Comparison of ENCODE assay signal across 13 cellular contexts in the genomic region with DNA sequence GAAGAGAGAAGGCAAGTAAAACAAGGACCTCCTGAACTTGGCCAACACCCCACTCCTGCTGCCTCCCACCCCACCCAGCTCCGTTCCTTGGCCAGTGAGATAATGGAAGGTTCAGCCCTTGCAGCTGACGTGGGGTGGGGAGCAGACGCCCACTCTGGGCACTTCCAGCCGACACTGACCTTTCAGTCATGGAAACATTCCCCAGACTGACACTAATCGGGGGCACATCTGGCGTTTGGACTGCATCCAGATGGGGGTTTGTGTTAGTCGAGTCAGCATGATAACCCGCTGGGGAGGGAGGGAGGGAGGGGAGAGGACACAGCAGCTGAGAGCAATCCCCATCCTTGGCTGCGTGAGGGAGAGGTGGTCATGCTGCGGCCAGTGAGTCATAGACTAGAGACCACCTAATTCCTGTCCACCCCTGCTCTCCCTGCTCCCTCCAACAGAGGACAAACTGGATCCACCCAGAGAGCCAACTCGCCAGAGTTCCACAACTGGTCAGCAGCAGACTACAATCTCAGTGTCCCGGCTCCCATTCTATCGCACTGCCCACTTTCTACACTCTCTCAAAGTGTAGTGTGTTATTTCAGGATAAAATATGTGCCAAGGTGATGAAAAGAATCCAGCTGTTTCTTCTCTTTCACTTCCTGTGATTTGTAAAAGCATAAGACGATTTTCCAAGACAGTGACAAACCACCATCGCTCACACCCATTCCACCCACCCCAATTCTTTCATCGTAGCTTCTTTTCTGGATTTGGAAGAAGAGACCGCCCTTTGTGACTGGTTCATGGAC.
DNase-seq lines count a peak whose midpoint lies in the region; ATAC-seq and TF ChIP-seq lines count a peak whose summit lies in the region.
"Had no signal": no experiment of that assay in that cellular context is flagged by ENCODE, and none has a peak within 500 bp of the region (broad histone marks: within the 10 kb centered on the region; RNA-seq: fewer than 3 reads in every experiment).

No MANE protein-coding gene starts in this region.

- H3K27me3 Mint-ChIP-seq in endodermal cell (ENCODE audit: insufficient read depth), result no peaks in the 10 kb centered on the region

- H3K36me3 ChIP-seq in endodermal cell (ENCODE audit: control insufficient read depth, insufficient read depth, low read length) (no peaks in the 10 kb centered on the region), mesodermal cell (ENCODE audit: control insufficient read depth, insufficient read depth, low read length) (no peaks in the 10 kb centered on the region), tibial artery (no peaks in the 10 kb centered on the region)
- H3K36me3 ChIP-seq: prostate gland, WERI-Rb-1 had no signal

- peaks cover 61% of the 10 kb centered on the region for H3K4me1 Mint-ChIP-seq in endodermal cell

- no peaks in the 10 kb centered on the region for H3K36me3 Mint-ChIP-seq in endodermal cell (ENCODE audit: low read depth)

- DNase-seq in NCI-H524 treated with DMSO at 0.1 percent for 48 hours (lab: John Stamatoyannopoulos, UW) (peak; percentile 29), endodermal cell (no peak), tibial artery (peak; percentile 74 to 81), glomerular visceral epithelial cell (ENCODE audit: extremely low spot score) (no peak), iPS-NIHi7 (ENCODE audit: extremely low spot score) (no peak), nucleus accumbens (lab: John Stamatoyannopoulos, UW) (no peak)
- DNase-seq: activated gamma-delta T cell, foreskin keratinocyte, Karpas-422 had no signal

- H3K4me3 ChIP-seq in endodermal cell (ENCODE audit: low read length) (no peak overlapping the region), mesodermal cell (ENCODE audit: extremely low read depth, insufficient read depth, low read length, poor library complexity, severe bottlenecking) (no peak overlapping the region), tibial artery (peak overlapping the region in 1 of 2 donors; percentile 11)
- H3K4me3 ChIP-seq: prostate gland had no signal

- H3K4me3 Mint-ChIP-seq in endodermal cell, result peak overlapping the region; percentile 6

- ATAC-seq in HG03565 (IDR thresholded peaks at IDR 0.05; ENCODE audit: unreplicated experiment), result no peak
- ATAC-seq: foreskin keratinocyte had no signal

- H3K9me3 ChIP-seq in endodermal cell (ENCODE audit: control insufficient read depth, low read length), result no peaks in the 10 kb centered on the region
- no peaks in the 10 kb centered on the region for H3K9me3 ChIP-seq in mesodermal cell (ENCODE audit: control insufficient read depth, low read length)
- no peaks in the 10 kb centered on the region for H3K9me3 ChIP-seq in tibial artery
- H3K9me3 ChIP-seq: prostate gland had no signal

- no peaks in the 10 kb centered on the region for H3K27me3 ChIP-seq in endodermal cell (ENCODE audit: control insufficient read depth, insufficient read depth, low read length, poor library complexity, severe bottlenecking)
- H3K27me3 ChIP-seq in tibial artery, result no peaks in the 10 kb centered on the region
- H3K27me3 ChIP-seq: foreskin keratinocyte had no signal

- WGBS in endodermal cell (ENCODE audit: insufficient coverage in 1 of 2, insufficient read length in 1 of 2), 2 experiments, result 88 to 98% methylated on average over 6 to 17 of the region's 17 CpGs
- 89 to 99% methylated on average over 7 of the region's 17 CpGs for WGBS in mesodermal cell (ENCODE audit: insufficient coverage in 2 of 2), 2 experiments

- H3K9ac ChIP-seq in endodermal cell (ENCODE audit: extremely low read depth, low read length, poor library complexity, severe bottlenecking), result no peak overlapping the region

- H3K9me3 Mint-ChIP-seq in endodermal cell, result no peaks in the 10 kb centered on the region

- TF ChIP-seq CTCF in endodermal cell (conservative IDR thresholded peaks at IDR 0.05), result no peak
- TF ChIP-seq CTCF in tibial artery (IDR thresholded peaks at IDR 0.05), result no peak

- no peak overlapping the region for H3K27ac Mint-ChIP-seq in endodermal cell

- H3K27ac ChIP-seq in endodermal cell (ENCODE audit: low read depth, low read length) (no peak overlapping the region), mesodermal cell (ENCODE audit: low read depth, low read length, severe bottlenecking) (peak overlapping the region; percentile 25), tibial artery (peak overlapping the region; percentile 47 to 58)
- H3K27ac ChIP-seq: foreskin keratinocyte, prostate gland, WERI-Rb-1 had no signal

- H3K4me1 ChIP-seq in endodermal cell (ENCODE audit: control insufficient read depth, insufficient read depth, low read length) (peaks cover 41% of the 10 kb centered on the region), mesodermal cell (ENCODE audit: control insufficient read depth, insufficient read depth, low read length, poor library complexity, severe bottlenecking) (peaks cover 52% of the 10 kb centered on the region), tibial artery (peaks cover 0 to 55% (median 20%) of the 10 kb centered on the region in 4 donors)
- H3K4me1 ChIP-seq: foreskin keratinocyte, prostate gland had no signal

- intact Hi-C loops in tibial artery (cut with DNase I; ENCODE audit: low total_unique reads), result no loop called here

Comparison
In these comparisons a context has a peak if more than half of its experiments do, and no peak if none do; other contexts are left out.
1. DNase-seq: peak in NCI-H524 treated with DMSO at 0.1 percent for 48 hours (single experiment) and tibial artery (2 of 2); none in endodermal cell (single experiment), glomerular visceral epithelial cell (single experiment), iPS-NIHi7 (single experiment) and nucleus accumbens (0 of 56).